9 cellular contexts compared by ENCODE assay signal in genomic region chr13:110559429-110559943, GRCh38. TPM values are rescaled to one million over a fixed set of nuclear protein-coding genes. Genes with fewer than 3 reads are reported as not detected.
DNase-seq lines count a peak whose midpoint lies in the region; ATAC-seq and TF ChIP-seq lines count a peak whose summit lies in the region.
"Had no signal": no experiment of that assay in that cellular context is flagged by ENCODE, and none has a peak within 500 bp of the region (broad histone marks: within the 10 kb centered on the region; RNA-seq: fewer than 3 reads in every experiment).

No MANE protein-coding gene starts in this region.

- H3K9ac ChIP-seq in skeletal muscle satellite cell (ENCODE audit: low read depth, low read length) (no peak overlapping the region), Karpas-422 (ENCODE audit: low read length) (no peak overlapping the region)

- peaks cover 14 to 20% of the 10 kb centered on the region in 2 donors for H3K4me1 Mint-ChIP-seq in immature natural killer cell

- peak overlapping the region in 1 of 6 donors; percentile 25 for H3K27ac Mint-ChIP-seq in immature natural killer cell

- H3K9me2 ChIP-seq in Karpas-422 (replicated peaks; ENCODE audit: insufficient read depth, low read length) = no peaks in the 10 kb centered on the region

- H3K27ac ChIP-seq in Karpas-422 (ENCODE audit: low read length) = no peak overlapping the region

- no peaks in the 10 kb centered on the region for H3K9me3 ChIP-seq in skeletal muscle satellite cell (replicated peaks; ENCODE audit: low read length)
- H3K9me3 ChIP-seq in Karpas-422 (ENCODE audit: low read length) = no peaks in the 10 kb centered on the region

- H3K36me3 Mint-ChIP-seq in immature natural killer cell = no peaks in the 10 kb centered on the region

- H3K27me3 ChIP-seq in skeletal muscle satellite cell (ENCODE audit: control insufficient read depth, insufficient read depth, low read length) (peaks cover under 1% of the 10 kb centered on the region), Karpas-422 (ENCODE audit: low read length) (no peaks in the 10 kb centered on the region)

- H3K9me3 Mint-ChIP-seq in immature natural killer cell = no peaks in the 10 kb centered on the region

- no peak overlapping the region for H2AFZ ChIP-seq in Karpas-422 (ENCODE audit: low read length)

- H3K36me3 ChIP-seq in skeletal muscle satellite cell (ENCODE audit: insufficient read depth, low read length) (no peaks in the 10 kb centered on the region), Karpas-422 (ENCODE audit: insufficient read depth, low read length) (no peaks in the 10 kb centered on the region)

- no peak for TF ChIP-seq CTCF in astrocyte of the spinal cord (IDR thresholded peaks at IDR 0.05; ENCODE audit: low read depth, low read length)

- no peak for ATAC-seq in HG02981 (IDR thresholded peaks at IDR 0.05; ENCODE audit: unreplicated experiment)

- peaks cover 4 to 9% (median 6%) of the 10 kb centered on the region in 3 donors for H3K27me3 Mint-ChIP-seq in immature natural killer cell (ENCODE audit: low read depth in 3 of 3)

- DNase-seq in ELR (ENCODE audit: low read depth) = peak; percentile 40
- peak; percentile 15 for DNase-seq in astrocyte of the spinal cord (ENCODE audit: low read depth, low spot score)
- no peak for DNase-seq in immature natural killer cell
- no peak for DNase-seq in Karpas-422
- DNase-seq in activated gamma-delta T cell treated with Interleukin-2 at 50 U/mL for 16 hours = no peak
- DNase-seq in NCI-H446 treated with DMSO at 0.1 percent for 48 hours (lab: John Stamatoyannopoulos, UW) = no peak
- DNase-seq: glutamatergic neuron had no signal

- H3K4me3 ChIP-seq in astrocyte of the spinal cord (ENCODE audit: low read depth, low read length) = no peak overlapping the region
- H3K4me3 ChIP-seq in skeletal muscle satellite cell (ENCODE audit: low read length) = peak overlapping the region; percentile 56
- H3K4me3 ChIP-seq in Karpas-422 (ENCODE audit: low read length) = no peak overlapping the region

- no peaks in the 10 kb centered on the region for H4K20me1 ChIP-seq in Karpas-422 (ENCODE audit: insufficient read depth, low read depth, low read length)

- H3K4me3 Mint-ChIP-seq in immature natural killer cell = peak overlapping the region in 3 of 5 donors; percentile 23 to 88 (median 84)

- in situ Hi-C loops in astrocyte of the spinal cord (cut with HindIII; ENCODE audit: low sequenced_read_pairs) = no loop called here

- no peaks in the 10 kb centered on the region for H3K79me2 ChIP-seq in Karpas-422 (ENCODE audit: low read length)

- H3K4me2 ChIP-seq in skeletal muscle satellite cell (ENCODE audit: low read length) (peak overlapping the region; percentile 93), Karpas-422 (ENCODE audit: low read depth, low read length, poor library complexity, severe bottlenecking) (no peak overlapping the region)

- H3K4me1 ChIP-seq in skeletal muscle satellite cell (ENCODE audit: control insufficient read depth, insufficient read depth, low read length) = peaks cover 28% of the 10 kb centered on the region
- H3K4me1 ChIP-seq in Karpas-422 (ENCODE audit: low read length) = peaks cover 16% of the 10 kb centered on the region

RNA-seq across cellular contexts. Expression of gene RAB20, which starts 2.0 kb away (rescaled TPM):
- 1 to 10 TPM in 1 of 3 donors, under 1 TPM in 2; 0.39 to 2.7 (median 0.52) TPM for polyA plus RNA-seq in immature natural killer cell
- 10.4 and 11.8 TPM in 2 replicates for total RNA-seq in skeletal muscle satellite cell (2012; rRNA removed)
- 0.79 TPM in 1 of 2 replicates, not detected in the other for total RNA-seq in Karpas-422 (2014; rRNA removed; shearing (Covaris generic); ENCODE audit: low replicate concordance)

RNA-seq across cellular contexts. Expression of gene NAXD, which starts 55.9 kb away (rescaled TPM):
- 10 to 100 TPM in 1 of 3 donors, 1 to 10 TPM in 2; 4.4 to 13.4 (median 7.7) TPM for polyA plus RNA-seq in immature natural killer cell
- total RNA-seq in skeletal muscle satellite cell (2012; rRNA removed) = 12.4 and 14.6 TPM in 2 replicates
- total RNA-seq in Karpas-422 (2014; rRNA removed; shearing (Covaris generic); ENCODE audit: low replicate concordance) = 16.5 and 20.6 TPM in 2 replicates

Comparison
In these comparisons a context has a peak if more than half of its experiments do, and no peak if none do; other contexts are left out.
1. DNase-seq: peak in ELR (single experiment) and astrocyte of the spinal cord (single experiment); none in immature natural killer cell (0 of 3), Karpas-422 (single experiment), activated gamma-delta T cell treated with Interleukin-2 at 50 U/mL for 16 hours (single experiment) and NCI-H446 treated with DMSO at 0.1 percent for 48 hours (single experiment).